Comparison of ENCODE assay signal across 8 cellular contexts in the genomic region with DNA sequence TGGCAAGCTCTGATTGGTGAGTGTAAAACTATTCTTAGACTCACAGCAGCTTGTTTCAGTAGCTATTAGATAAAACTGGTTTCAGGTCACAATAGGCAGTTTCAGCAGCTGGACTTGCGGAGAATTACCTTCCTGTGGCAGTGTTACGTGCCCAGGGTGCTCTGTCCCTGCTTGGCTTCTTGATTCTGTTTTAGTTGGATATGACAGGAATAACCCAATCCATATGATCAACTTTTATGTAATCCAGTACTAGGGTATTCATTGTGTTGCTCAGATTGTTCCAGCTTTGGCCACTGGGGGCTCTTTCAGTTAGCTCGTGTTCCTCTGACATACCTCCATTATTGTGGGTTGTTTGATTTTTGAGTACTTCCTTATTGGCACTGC. TPM values are rescaled to one million over a fixed set of nuclear protein-coding genes. Genes with fewer than 3 reads are reported as not detected.
DNase-seq lines count a peak whose midpoint lies in the region; ATAC-seq and TF ChIP-seq lines count a peak whose summit lies in the region.

No MANE protein-coding gene starts in this region.

- ATAC-seq in GM21390 (IDR thresholded peaks at IDR 0.05; ENCODE audit: unreplicated experiment) (peak; percentile 65), HG03558 (IDR thresholded peaks at IDR 0.05; ENCODE audit: extremely low read depth, unreplicated experiment) (peak; percentile 31)

- H2AFZ ChIP-seq in SU-DHL-6 (ENCODE audit: low read depth, low read length, severe bottlenecking): no peak overlapping the region
- peak overlapping the region; percentile 4 for H2AFZ ChIP-seq in osteoblast (ENCODE audit: low read length)

- no peak overlapping the region for H3K4me3 ChIP-seq in SU-DHL-6 (ENCODE audit: insufficient read depth, low read length, poor library complexity, severe bottlenecking)
- H3K4me3 ChIP-seq in osteoblast (ENCODE audit: insufficient read depth, low read length): no peak overlapping the region

- no peaks in the 10 kb centered on the region for H3F3A ChIP-seq in SU-DHL-6 (ENCODE audit: insufficient read depth)

- H4K20me1 ChIP-seq in SU-DHL-6 (ENCODE audit: low read depth, low read length) (no peaks in the 10 kb centered on the region), osteoblast (ENCODE audit: insufficient read depth, low read length) (peaks cover 73% of the 10 kb centered on the region)

- H3K9me2 ChIP-seq in SU-DHL-6 (replicated peaks; ENCODE audit: insufficient read depth, low read length): no peaks in the 10 kb centered on the region

- H3K27ac ChIP-seq in SU-DHL-6 (ENCODE audit: low read depth, low read length): no peak overlapping the region
- no peak overlapping the region for H3K27ac ChIP-seq in osteoblast (ENCODE audit: low read depth, low read length)

- no peak overlapping the region for H3K4me2 ChIP-seq in SU-DHL-6 (ENCODE audit: low read depth, low read length, poor library complexity, severe bottlenecking)
- no peak overlapping the region for H3K4me2 ChIP-seq in osteoblast (ENCODE audit: insufficient read depth, low read length)

- H3K27me3 ChIP-seq in SU-DHL-6 (ENCODE audit: low read length) (no peaks in the 10 kb centered on the region), osteoblast (ENCODE audit: insufficient read depth, low read length) (no peaks in the 10 kb centered on the region)

- H3K36me3 ChIP-seq in SU-DHL-6 (ENCODE audit: low read length) (no peaks in the 10 kb centered on the region), osteoblast (ENCODE audit: insufficient read depth, low read length) (no peaks in the 10 kb centered on the region)

- DNase-seq in NCI-H510A treated with DMSO at 0.1 percent for 48 hours (lab: John Stamatoyannopoulos, UW) (peak; percentile 24), NCI-H510A (lab: John Stamatoyannopoulos, UW) (no peak), dermis blood vessel endothelial cell (peak; percentile 61), osteoblast (ENCODE audit: insufficient read length, low spot score, missing footprints) (no peak), mucosa of gallbladder (ENCODE audit: low spot score) (no peak)

- H3K79me2 ChIP-seq in SU-DHL-6 (ENCODE audit: insufficient read depth, low read length): no peaks in the 10 kb centered on the region
- H3K79me2 ChIP-seq in osteoblast (ENCODE audit: insufficient read depth, low read length): peaks cover 30% of the 10 kb centered on the region

- H3K9me3 ChIP-seq in SU-DHL-6 (ENCODE audit: insufficient read depth, low read length): no peaks in the 10 kb centered on the region
- H3K9me3 ChIP-seq in osteoblast (ENCODE audit: low read depth, low read length): no peaks in the 10 kb centered on the region

- H3K9ac ChIP-seq in SU-DHL-6 (ENCODE audit: low read length): no peak overlapping the region

- H3K4me1 ChIP-seq in osteoblast (ENCODE audit: insufficient read depth, low read length): peaks cover 4% of the 10 kb centered on the region

- TF ChIP-seq CTCF in SU-DHL-6 (IDR thresholded peaks at IDR 0.05; ENCODE audit: insufficient read depth, low read length, poor library complexity, severe bottlenecking) (peak; percentile 58), osteoblast (IDR thresholded peaks at IDR 0.05; ENCODE audit: extremely low read depth, low read depth, low read length) (peak; percentile 60)

RNA-seq across cellular contexts. Expression of a gene that starts 43.1 kb away (rescaled TPM):
- 41.9 and 55.7 TPM in 2 replicates for total RNA-seq in dermis blood vessel endothelial cell
- 25.7 and 25.9 TPM in 2 replicates for total RNA-seq in osteoblast
- 32.7 TPM for total RNA-seq in mucosa of gallbladder

Comparison
In these comparisons a context has a peak if more than half of its experiments do, and no peak if none do; other contexts are left out.
1. DNase-seq: peak in NCI-H510A treated with DMSO at 0.1 percent for 48 hours (single experiment) and dermis blood vessel endothelial cell (single experiment); none in NCI-H510A (single experiment), osteoblast (single experiment) and mucosa of gallbladder (single experiment).